ENCODE assay signal across 10 cellular contexts in genomic region chr15:60520041-60520824, GRCh38. TPM values are rescaled to one million over a fixed set of nuclear protein-coding genes. Genes with fewer than 3 reads are reported as not detected.
DNase-seq lines count a peak whose midpoint lies in the region; ATAC-seq and TF ChIP-seq lines count a peak whose summit lies in the region.
"Had no signal": no experiment of that assay in that cellular context is flagged by ENCODE, and none has a peak within 500 bp of the region (broad histone marks: within the 10 kb centered on the region; RNA-seq: fewer than 3 reads in every experiment).

No MANE protein-coding gene starts in this region.

- no peaks in the 10 kb centered on the region for H3K27me3 Mint-ChIP-seq in progenitor cell of endocrine pancreas

- peaks cover 7% of the 10 kb centered on the region for H3K4me1 Mint-ChIP-seq in progenitor cell of endocrine pancreas (ENCODE audit: low read depth)

- peak overlapping the region; percentile 39 for H3K27ac Mint-ChIP-seq in progenitor cell of endocrine pancreas
- H3K27ac Mint-ChIP-seq: nephron had no signal

- no peak overlapping the region for H3K4me3 Mint-ChIP-seq in progenitor cell of endocrine pancreas (ENCODE audit: low read depth)
- H3K4me3 Mint-ChIP-seq: brain, nephron had no signal

- no peak for TF ChIP-seq CTCF in progenitor cell of endocrine pancreas (IDR thresholded peaks at IDR 0.05; ENCODE audit: unreplicated experiment)

- DNase-seq in NCI-H2107 treated with DMSO at 0.1 percent for 48 hours (lab: John Stamatoyannopoulos, UW; ENCODE audit: unreplicated experiment) (peak; percentile 58), NCI-H2107 (lab: John Stamatoyannopoulos, UW) (no peak), amniotic epithelial cell (ENCODE audit: low read depth) (peak; percentile 29), progenitor cell of endocrine pancreas (ENCODE audit: low spot score, unreplicated experiment) (no peak), 8988T (no peak), cerebellum (ENCODE audit: low spot score) (no peak)

- no peaks in the 10 kb centered on the region for H3K9me3 Mint-ChIP-seq in progenitor cell of endocrine pancreas (ENCODE audit: low read depth)
- H3K9me3 Mint-ChIP-seq: brain, nephron had no signal

- peaks cover 2% of the 10 kb centered on the region for H3K36me3 Mint-ChIP-seq in progenitor cell of endocrine pancreas (ENCODE audit: insufficient read depth)

- ATAC-seq in HG03135 (IDR thresholded peaks at IDR 0.05; ENCODE audit: unreplicated experiment) (peak; percentile 34), HG03039 (IDR thresholded peaks at IDR 0.05; ENCODE audit: unreplicated experiment) (no peak)

RNA-seq across cellular contexts. Expression of gene ICE2, which starts 41.3 kb away (rescaled TPM):
- 84.8 and 85.1 TPM in 2 replicates for total RNA-seq in progenitor cell of endocrine pancreas
- total RNA-seq in cerebellum: 83.6 TPM

Comparison
In these comparisons a context has a peak if more than half of its experiments do, and no peak if none do; other contexts are left out.
1. DNase-seq: peak in NCI-H2107 treated with DMSO at 0.1 percent for 48 hours (single experiment) and amniotic epithelial cell (single experiment); none in NCI-H2107 (single experiment), progenitor cell of endocrine pancreas (single experiment), 8988T (single experiment) and cerebellum (single experiment).